12 cellular contexts compared by ENCODE assay signal in genomic region chr16:8712589-8713361, GRCh38. TPM values are rescaled to one million over a fixed set of nuclear protein-coding genes. Genes with fewer than 3 reads are reported as not detected.
DNase-seq lines count a peak whose midpoint lies in the region; ATAC-seq and TF ChIP-seq lines count a peak whose summit lies in the region.
"Had no signal": no experiment of that assay in that cellular context is flagged by ENCODE, and none has a peak within 500 bp of the region (broad histone marks: within the 10 kb centered on the region; RNA-seq: fewer than 3 reads in every experiment).

No MANE protein-coding gene starts in this region.

- peak overlapping the region; percentile 53 for H3K27ac ChIP-seq in mesodermal cell (ENCODE audit: low read depth, low read length, severe bottlenecking)
- H3K27ac ChIP-seq: esophagus squamous epithelium, SJSA1 had no signal

- DNase-seq in NCI-H2171 treated with DMSO at 0.1 percent for 48 hours (lab: John Stamatoyannopoulos, UW) (peak; percentile 65), MG63 (no peak), MCF 10A (ENCODE audit: unreplicated experiment) (no peak), NCI-H510A treated with DMSO at 0.1 percent for 48 hours (lab: John Stamatoyannopoulos, UW) (no peak)
- DNase-seq: activated T-cell treated with anti-CD3 and anti-CD28 coated beads, Interleukin-2, amount 50 U/mL, for 72 hours; esophagus squamous epithelium; natural killer cell had no signal

- H3K4me3 ChIP-seq in mesodermal cell (ENCODE audit: extremely low read depth, insufficient read depth, low read length, poor library complexity, severe bottlenecking) (no peak overlapping the region), MG63 (no peak overlapping the region)
- H3K4me3 ChIP-seq: esophagus squamous epithelium, SJSA1 had no signal

- peak in 1 of 2 experiments; percentile 21 for TF ChIP-seq CTCF in brain (conservative IDR thresholded peaks at IDR 0.05)
- no peak for TF ChIP-seq CTCF in MCF 10A (IDR thresholded peaks at IDR 0.05; ENCODE audit: unreplicated experiment)

- ATAC-seq in HG03432 (IDR thresholded peaks at IDR 0.05; ENCODE audit: unreplicated experiment) = no peak
- ATAC-seq: activated T-cell treated with anti-CD3 and anti-CD28 coated beads, Interleukin-2, amount 50 U/mL, for 72 hours; natural killer cell had no signal

- POLR2A ChIA-PET in MCF 10A (lab: Yijun Ruan, JAX) = no interaction called here

- H3K4me1 ChIP-seq in ES-I3 (ENCODE audit: insufficient read depth, low read length) (0 out of 2 replicates have a peak, but pooled peaks cover 4% of the 10 kb centered on the region), mesodermal cell (ENCODE audit: control insufficient read depth, insufficient read depth, low read length, poor library complexity, severe bottlenecking) (peaks cover 5% of the 10 kb centered on the region)
- H3K4me1 ChIP-seq: SJSA1 had no signal

- WGBS in mesodermal cell (ENCODE audit: insufficient coverage in 2 of 2), 2 experiments = 32 to 35% methylated on average over 15 to 17 of the region's 27 CpGs

- CTCF ChIA-PET in MCF 10A (lab: Yijun Ruan, JAX) = interaction anchor here (0.6 to 1.2 kb wide), 2 partner anchors 9 to 42 kb away, joined by 3 to 4 read pairs; no protein-coding TSS in a partner anchor

- intact Hi-C loops in MCF 10A (cut with micrococcal nuclease) = no loop called here

- H3K36me3 Mint-ChIP-seq in brain = peaks cover 25% of the 10 kb centered on the region
- H3K36me3 Mint-ChIP-seq in MCF 10A (ENCODE audit: insufficient read depth, unreplicated experiment) = no peaks in the 10 kb centered on the region
- H3K36me3 Mint-ChIP-seq: natural killer cell had no signal

- H3K27ac Mint-ChIP-seq in brain (peak overlapping the region; percentile 97 to 100 (median 98)), MCF 10A (ENCODE audit: low read depth, unreplicated experiment) (no peak overlapping the region)
- H3K27ac Mint-ChIP-seq: activated T-cell treated with anti-CD3 and anti-CD28 coated beads, Interleukin-2, amount 50 U/mL, for 72 hours; natural killer cell had no signal

- peak overlapping the region; percentile 26; the same call in 1 of the 2 replicates for H3K9ac ChIP-seq in ES-I3 (ENCODE audit: low read depth, low read length)

- peaks cover 35% of the 10 kb centered on the region for H3K27me3 ChIP-seq in MG63
- H3K27me3 ChIP-seq: esophagus squamous epithelium, SJSA1 had no signal

- BruUV-seq in MCF 10A (replicated peaks; lab: Mats Ljungman, UMichigan) = no TSS peak

- H3K9me3 Mint-ChIP-seq in brain (peaks cover 0 to 21% (median 9%) of the 10 kb centered on the region in 5 experiments), MCF 10A (ENCODE audit: unreplicated experiment) (no peaks in the 10 kb centered on the region)

- H3K27me3 Mint-ChIP-seq in brain (peaks cover 3% of the 10 kb centered on the region), MCF 10A (ENCODE audit: insufficient read depth, unreplicated experiment) (no peaks in the 10 kb centered on the region)

- no peaks in the 10 kb centered on the region; the same call in 1 of the 2 replicates for H3K36me3 ChIP-seq in ES-I3 (ENCODE audit: insufficient read depth, low read length)
- H3K36me3 ChIP-seq in mesodermal cell (ENCODE audit: control insufficient read depth, insufficient read depth, low read length) = no peaks in the 10 kb centered on the region
- H3K36me3 ChIP-seq in MG63 = no peaks in the 10 kb centered on the region
- H3K36me3 ChIP-seq: SJSA1 had no signal

- H3K4me3 Mint-ChIP-seq in brain (peak overlapping the region; percentile 85 to 91 (median 88)), MCF 10A (ENCODE audit: unreplicated experiment) (no peak overlapping the region)
- H3K4me3 Mint-ChIP-seq: activated T-cell treated with anti-CD3 and anti-CD28 coated beads, Interleukin-2, amount 50 U/mL, for 72 hours; natural killer cell had no signal

- H3K4me1 Mint-ChIP-seq in brain = peaks cover 73% of the 10 kb centered on the region
- H3K4me1 Mint-ChIP-seq in MCF 10A (ENCODE audit: insufficient read depth, unreplicated experiment) = peaks cover 6% of the 10 kb centered on the region

- H3K9me3 ChIP-seq in ES-I3 (ENCODE audit: control insufficient read depth, insufficient read depth, low read length) (no peaks in the 10 kb centered on the region), mesodermal cell (ENCODE audit: control insufficient read depth, low read length) (no peaks in the 10 kb centered on the region), MG63 (0 out of 2 replicates have a peak, but pooled peaks cover 4% of the 10 kb centered on the region)

RNA-seq across cellular contexts. Expression of gene ABAT, which starts 38.4 kb away (rescaled TPM):
- 76.9 TPM for polyA plus RNA-seq in brain (ENCODE audit: insufficient read depth, low read depth, low replicate concordance)
- 6.2 TPM for polyA plus RNA-seq in mesodermal cell (2013, experiment 1 of 2)
- polyA plus RNA-seq in mesodermal cell (2013, experiment 2 of 2) = 5.6 TPM
- total RNA-seq in MG63 (2014; rRNA removed; shearing (Covaris generic); ENCODE audit: low replicate concordance) = 0.12 and 0.16 TPM in 2 replicates
- total RNA-seq in MCF 10A (2022) = 2.4 and 3.0 TPM in 2 replicates
